Comparison of ENCODE assay signal across 26 cellular contexts in the genomic region with DNA sequence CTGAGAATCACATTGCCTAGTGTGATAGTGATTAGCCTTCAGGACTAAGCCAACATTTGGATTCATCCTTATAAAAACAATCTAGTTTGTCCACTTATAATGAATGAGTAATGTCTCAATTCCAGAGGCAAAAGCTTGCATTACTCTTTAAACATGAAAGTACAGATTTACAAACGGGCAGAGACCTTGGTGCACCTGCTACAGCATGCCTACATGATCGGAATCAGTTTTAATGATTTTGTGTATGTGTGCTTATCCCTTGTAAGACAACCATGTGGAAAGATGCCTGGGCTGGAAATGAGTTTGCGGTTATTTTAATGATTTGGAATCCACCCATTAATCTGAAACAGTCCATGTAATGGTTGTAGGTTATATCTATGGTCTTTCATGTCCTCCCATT.
"Had no signal": no experiment of that assay in that cellular context is flagged by ENCODE, and none has a peak within 500 bp of the region (broad histone marks: within the 10 kb centered on the region; RNA-seq: fewer than 3 reads in every experiment).

No MANE protein-coding gene starts in this region.

- DNase-seq: naive thymus-derived CD8-positive, alpha-beta T cell; nephron progenitor cell; nucleus accumbens; pancreas; psoas muscle; right cardiac atrium; right lobe of liver; sigmoid colon; small intestine; stimulated activated CD4-positive, alpha-beta T cell treated with anti-CD3 and anti-CD28 coated beads, Interleukin-15, amount 100 ng/mL, for 24 hours; stimulated activated CD4-positive, alpha-beta T cell treated with anti-CD3 and anti-CD28 coated beads, Interleukin-4, amount 100 ng/mL, for 1 hour; stimulated activated CD4-positive, alpha-beta T cell treated with anti-CD3 and anti-CD28 coated beads, Interleukin-4, amount 100 ng/mL, for 4 hours; stimulated activated CD8-positive, alpha-beta memory T cell treated with anti-CD3 and anti-CD28 coated beads, Interleukin-4, amount 100 ng/mL, for 48 hours; stimulated activated naive CD4-positive, alpha-beta T cell; stimulated activated naive CD8-positive, alpha-beta T cell treated with anti-CD3 and anti-CD28 coated beads, Interleukin-15, amount 100 ng/mL, for 72 hours; stimulated activated naive CD8-positive, alpha-beta T cell treated with anti-CD3 and anti-CD28 coated beads, Interleukin-15, Interleukin-2, amounts not matched to agents 100 U/mL and 50 U/mL, for 24 hours; substantia nigra; testis; tibial artery; transverse colon; upper lobe of right lung; uterus had no signal

- H3K4me3 ChIP-seq: pancreas, psoas muscle, right lobe of liver, sigmoid colon, suprapubic skin, testis, tibial artery, transverse colon, upper lobe of right lung, uterus had no signal

- FAIRE-seq: pancreas, small intestine had no signal

- H3K27ac ChIP-seq: neutrophil, pancreas, psoas muscle, right lobe of liver, sigmoid colon, suprapubic skin, testis, tibial artery, transverse colon, upper lobe of right lung, uterus had no signal

- H3K36me3 ChIP-seq: neutrophil, pancreas, right lobe of liver, sigmoid colon, suprapubic skin, tibial artery, transverse colon, upper lobe of right lung, uterus had no signal

- H3K27me3 ChIP-seq: neutrophil, pancreas, right lobe of liver, sigmoid colon, suprapubic skin, testis, tibial artery, transverse colon, upper lobe of right lung, uterus had no signal

- H3K9me3 ChIP-seq: neutrophil, pancreas, psoas muscle, right lobe of liver, sigmoid colon, suprapubic skin, testis, tibial artery, transverse colon, upper lobe of right lung, uterus had no signal

- H3K4me1 ChIP-seq: pancreas, psoas muscle, right lobe of liver, sigmoid colon, suprapubic skin, testis, tibial artery, transverse colon, upper lobe of right lung, uterus had no signal

- ATAC-seq: naive thymus-derived CD8-positive, alpha-beta T cell; natural killer cell treated with Interleukin-12 subunit alpha and Interleukin-12 subunit beta and Interleukin-15 and Interleukin-18, amount 100 ng/mL, for 72 hours; pancreas; psoas muscle; right cardiac atrium; right lobe of liver; stimulated activated memory B cell treated with anti-CD40 and anti-IgM and Interleukin-4, amounts not matched to agents 10 μg/mL and 1 μg/mL and 100 μg/mL, for 72 hours; stimulated activated naive CD8-positive, alpha-beta T cell treated with anti-CD3 and anti-CD28 coated beads, Interleukin-15, amount 100 ng/mL, for 72 hours; stimulated activated naive CD8-positive, alpha-beta T cell treated with anti-CD3 and anti-CD28 coated beads, Interleukin-15, Interleukin-2, amounts not matched to agents 100 U/mL and 50 U/mL, for 24 hours; upper lobe of right lung had no signal
